ENCODE assay signal across 15 cellular contexts in the genomic region with DNA sequence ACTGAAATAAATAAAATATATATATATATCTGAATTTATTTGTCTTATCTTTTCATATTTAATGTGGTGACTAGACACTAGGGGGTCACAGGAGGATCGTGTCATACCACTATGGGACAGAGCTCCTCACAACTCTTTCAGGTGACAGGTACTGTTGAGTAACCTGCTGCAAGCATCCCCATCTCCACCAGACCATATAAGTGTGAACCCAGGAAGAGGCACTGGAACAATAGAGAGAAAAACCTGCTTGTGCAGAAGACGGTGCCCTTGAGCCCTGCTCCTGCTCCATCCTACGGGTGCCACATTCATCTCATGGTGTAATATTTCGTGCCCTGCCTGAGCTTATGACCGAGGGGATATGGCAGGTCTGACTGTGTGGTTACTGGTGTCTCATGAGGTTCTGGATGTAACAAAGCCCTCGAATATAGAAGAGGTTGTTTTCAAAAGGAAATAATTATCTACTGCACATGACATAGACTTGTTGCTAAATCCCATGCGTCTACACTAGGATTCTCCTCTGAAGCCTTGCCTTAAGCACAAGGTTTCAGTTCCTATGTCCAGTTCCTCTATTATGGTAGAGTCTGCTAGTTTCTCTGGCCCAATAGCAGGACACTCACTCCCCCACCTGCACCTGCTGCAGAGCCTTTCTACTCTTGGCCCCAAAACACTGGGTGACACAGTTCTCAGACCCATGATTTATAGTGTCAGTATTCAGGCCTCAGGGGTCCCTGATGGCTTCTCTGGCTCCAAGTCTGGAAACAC.
DNase-seq lines count a peak whose midpoint lies in the region; ATAC-seq lines count a peak whose summit lies in the region.
"Had no signal": no experiment of that assay in that cellular context is flagged by ENCODE, and none has a peak within 500 bp of the region (broad histone marks: within the 10 kb centered on the region; RNA-seq: fewer than 3 reads in every experiment).

No MANE protein-coding gene starts in this region.

- ATAC-seq in HG02981 (IDR thresholded peaks at IDR 0.05; ENCODE audit: unreplicated experiment): peak; percentile 55
- peak; percentile 91 to 92 for ATAC-seq in stimulated activated naive B cell treated with anti-CD40 and anti-IgM and Interleukin-4, amounts not matched to agents 10 μg/mL and 1 μg/mL and 100 μg/mL, for 72 hours (replicated peaks)
- no peak for ATAC-seq in HG03565 (IDR thresholded peaks at IDR 0.05; ENCODE audit: unreplicated experiment)

- no peaks in the 10 kb centered on the region for H3K36me3 Mint-ChIP-seq in activated naive CD4-positive, alpha-beta T cell treated with anti-CD3 and anti-CD28 coated beads, Interleukin-2, amount 50 U/mL, for 24 hours
- no peaks in the 10 kb centered on the region for H3K36me3 Mint-ChIP-seq in stimulated activated naive B cell treated with anti-CD40 and anti-IgM and Interleukin-4, amounts not matched to agents 10 μg/mL and 1 μg/mL and 100 μg/mL, for 72 hours

- no peaks in the 10 kb centered on the region for H3K9me3 Mint-ChIP-seq in activated naive CD4-positive, alpha-beta T cell treated with anti-CD3 and anti-CD28 coated beads, Interleukin-2, amount 50 U/mL, for 24 hours
- H3K9me3 Mint-ChIP-seq in stimulated activated naive B cell treated with anti-CD40 and anti-IgM and Interleukin-4, amounts not matched to agents 10 μg/mL and 1 μg/mL and 100 μg/mL, for 72 hours: no peaks in the 10 kb centered on the region
- H3K9me3 Mint-ChIP-seq: HFFc6; stimulated activated naive CD8-positive, alpha-beta T cell treated with anti-CD3 and anti-CD28 coated beads, Interleukin-15, Interleukin-2, amounts not matched to agents 100 ng/mL and 50 ng/mL, for 24 hours had no signal

- no peak overlapping the region for H3K4me3 Mint-ChIP-seq in activated naive CD4-positive, alpha-beta T cell treated with anti-CD3 and anti-CD28 coated beads, Interleukin-2, amount 50 U/mL, for 24 hours
- H3K4me3 Mint-ChIP-seq in stimulated activated naive B cell treated with anti-CD40 and anti-IgM and Interleukin-4, amounts not matched to agents 10 μg/mL and 1 μg/mL and 100 μg/mL, for 72 hours: no peak overlapping the region
- H3K4me3 Mint-ChIP-seq: HFFc6; stimulated activated naive CD8-positive, alpha-beta T cell treated with anti-CD3 and anti-CD28 coated beads, Interleukin-15, Interleukin-2, amounts not matched to agents 100 ng/mL and 50 ng/mL, for 24 hours had no signal

- H3K36me3 ChIP-seq in H7 (replicated peaks; ENCODE audit: control insufficient read depth, insufficient read depth, low read length): no peaks in the 10 kb centered on the region
- H3K36me3 ChIP-seq: ovary had no signal

- no peaks in the 10 kb centered on the region for H3K4me1 Mint-ChIP-seq in activated naive CD4-positive, alpha-beta T cell treated with anti-CD3 and anti-CD28 coated beads, Interleukin-2, amount 50 U/mL, for 24 hours
- H3K4me1 Mint-ChIP-seq in stimulated activated naive B cell treated with anti-CD40 and anti-IgM and Interleukin-4, amounts not matched to agents 10 μg/mL and 1 μg/mL and 100 μg/mL, for 72 hours: peaks cover 46 to 76% of the 10 kb centered on the region in 2 donors

- no peaks in the 10 kb centered on the region for H3K27me3 Mint-ChIP-seq in activated naive CD4-positive, alpha-beta T cell treated with anti-CD3 and anti-CD28 coated beads, Interleukin-2, amount 50 U/mL, for 24 hours
- no peaks in the 10 kb centered on the region for H3K27me3 Mint-ChIP-seq in stimulated activated naive B cell treated with anti-CD40 and anti-IgM and Interleukin-4, amounts not matched to agents 10 μg/mL and 1 μg/mL and 100 μg/mL, for 72 hours
- H3K27me3 Mint-ChIP-seq: stimulated activated naive CD8-positive, alpha-beta T cell treated with anti-CD3 and anti-CD28 coated beads, Interleukin-15, Interleukin-2, amounts not matched to agents 100 ng/mL and 50 ng/mL, for 24 hours had no signal

- H3K27me3 ChIP-seq in H7 (ENCODE audit: control insufficient read depth, insufficient read depth, low read length): peaks cover 40% of the 10 kb centered on the region
- H3K27me3 ChIP-seq: ovary had no signal

- H3K4me3 ChIP-seq in H7 (ENCODE audit: insufficient read depth, low read depth, low read length): no peak overlapping the region
- H3K4me3 ChIP-seq: ovary had no signal

- DNase-seq in activated naive CD4-positive, alpha-beta T cell treated with anti-CD3 and anti-CD28 coated beads, Interleukin-2, amount 50 U/mL, for 16 hours: no peak
- peak; percentile 86 for DNase-seq in SKM-1 treated with dmso at 0.1 percent for 144 hours (lab: John Stamatoyannopoulos, UW; ENCODE audit: unreplicated experiment)
- DNase-seq in stimulated activated naive B cell treated with anti-CD40 and anti-IgM and Interleukin-4, amounts not matched to agents 10 μg/mL and 1 μg/mL and 100 μg/mL, for 72 hours: peak; percentile 27
- no peak for DNase-seq in H7
- DNase-seq in COLO668 (lab: John Stamatoyannopoulos, UW; ENCODE audit: unreplicated experiment): no peak
- DNase-seq: 8988T; amygdala; effector CD4-positive, alpha-beta T cell; HFFc6; NCI-H1417; ovary had no signal

- peak overlapping the region; percentile 8 for H3K27ac Mint-ChIP-seq in activated naive CD4-positive, alpha-beta T cell treated with anti-CD3 and anti-CD28 coated beads, Interleukin-2, amount 50 U/mL, for 24 hours
- no peak overlapping the region for H3K27ac Mint-ChIP-seq in stimulated activated naive B cell treated with anti-CD40 and anti-IgM and Interleukin-4, amounts not matched to agents 10 μg/mL and 1 μg/mL and 100 μg/mL, for 72 hours
- H3K27ac Mint-ChIP-seq: HFFc6; stimulated activated naive CD8-positive, alpha-beta T cell treated with anti-CD3 and anti-CD28 coated beads, Interleukin-15, Interleukin-2, amounts not matched to agents 100 ng/mL and 50 ng/mL, for 24 hours had no signal

Comparison
In these comparisons a context has a peak if more than half of its experiments do, and no peak if none do; other contexts are left out.
1. DNase-seq: peak in SKM-1 treated with dmso at 0.1 percent for 144 hours (single experiment) and stimulated activated naive B cell treated with anti-CD40 and anti-IgM and Interleukin-4, amounts not matched to agents 10 μg/mL and 1 μg/mL and 100 μg/mL, for 72 hours (single experiment); none in activated naive CD4-positive, alpha-beta T cell treated with anti-CD3 and anti-CD28 coated beads, Interleukin-2, amount 50 U/mL, for 16 hours (single experiment), H7 (single experiment) and COLO668 (single experiment).